In genomic region chr4:5785806-5786680, GRCh38 we compare ENCODE assay signal across 15 cellular contexts.
DNase-seq lines count a peak whose midpoint lies in the region; ATAC-seq and TF ChIP-seq lines count a peak whose summit lies in the region.
"Had no signal": no experiment of that assay in that cellular context is flagged by ENCODE, and none has a peak within 500 bp of the region (broad histone marks: within the 10 kb centered on the region; RNA-seq: fewer than 3 reads in every experiment).

No MANE protein-coding gene starts in this region.

- TF ChIP-seq CTCF in hepatocyte (IDR thresholded peaks at IDR 0.05; ENCODE audit: poor library complexity): no peak

- H3K4me1 ChIP-seq in hepatocyte (ENCODE audit: insufficient read depth): no peaks in the 10 kb centered on the region

- no peaks in the 10 kb centered on the region for H3K9me2 ChIP-seq in hepatocyte (replicated peaks; ENCODE audit: insufficient read depth)

- peak; percentile 0 for DNase-seq in activated CD8-positive, alpha-beta memory T cell treated with anti-CD3 and anti-CD28 coated beads for 24 hours
- no peak for DNase-seq in activated CD8-positive, alpha-beta memory T cell treated with anti-CD3 and anti-CD28 coated beads, Interleukin-2, amount 50 U/mL, for 4 hours
- DNase-seq in dedifferentiated amniotic fluid mesenchymal stem cell (ENCODE audit: extremely low spot score): peak; percentile 89
- DNase-seq in hepatocyte (ENCODE audit: low spot score): peak; percentile 30
- DNase-seq in medulla oblongata (ENCODE audit: extremely low spot score): no peak
- DNase-seq: 8988T; activated CD4-positive, alpha-beta T cell treated with anti-CD3 and anti-CD28 coated beads, Interleukin-2, amount 50 U/mL, for 48 hours; activated naive CD8-positive, alpha-beta T cell treated with anti-CD3 and anti-CD28 coated beads, Interleukin-2, amount 10 ng/mL, durations not matched to agents 7 days and 5 days; DMS153; NCI-H1417 had no signal

- H3K27ac ChIP-seq in hepatocyte: peak overlapping the region; percentile 55
- H3K27ac ChIP-seq: neural progenitor cell had no signal

- 88% methylated on average over 9 of the region's 9 CpGs for WGBS in hepatocyte (ENCODE audit: low lambda C conversion rate, missing lambda C conversion rate)

- H2AFZ ChIP-seq in hepatocyte: no peak overlapping the region
- H2AFZ ChIP-seq: neural progenitor cell had no signal

- no peak for ATAC-seq in GM21447 (IDR thresholded peaks at IDR 0.05; ENCODE audit: unreplicated experiment)
- ATAC-seq in GM19035 (IDR thresholded peaks at IDR 0.05; ENCODE audit: unreplicated experiment): no peak
- ATAC-seq in GM21737 (IDR thresholded peaks at IDR 0.05; ENCODE audit: unreplicated experiment): no peak
- ATAC-seq: stimulated activated effector memory CD8-positive, alpha-beta T cell treated with anti-CD3 and anti-CD28 coated beads, Interleukin-12 subunit alpha, Interleukin-12 subunit beta, amount 100 ng/mL, for 72 hours had no signal

- no peaks in the 10 kb centered on the region for H4K20me1 ChIP-seq in hepatocyte (ENCODE audit: insufficient read depth, poor library complexity, severe bottlenecking)

- H3K4me2 ChIP-seq in hepatocyte: no peak overlapping the region
- H3K4me2 ChIP-seq: neural progenitor cell had no signal

- H3K4me3 ChIP-seq in hepatocyte: no peak overlapping the region
- H3K4me3 ChIP-seq: neural progenitor cell had no signal

- H3K79me2 ChIP-seq in hepatocyte: no peaks in the 10 kb centered on the region

- H3K27me3 ChIP-seq in hepatocyte: no peaks in the 10 kb centered on the region
- H3K27me3 ChIP-seq: neural progenitor cell had no signal

- H3K36me3 ChIP-seq in hepatocyte (replicated peaks; ENCODE audit: insufficient read depth, low read depth): no peaks in the 10 kb centered on the region
- H3K36me3 ChIP-seq: neural progenitor cell had no signal

- no peaks in the 10 kb centered on the region for H3K9me3 ChIP-seq in hepatocyte (ENCODE audit: low read depth)

Comparison
In these comparisons a context has a peak if more than half of its experiments do, and no peak if none do; other contexts are left out.
1. DNase-seq: peak in activated CD8-positive, alpha-beta memory T cell treated with anti-CD3 and anti-CD28 coated beads for 24 hours (single experiment), dedifferentiated amniotic fluid mesenchymal stem cell (single experiment) and hepatocyte (single experiment); none in activated CD8-positive, alpha-beta memory T cell treated with anti-CD3 and anti-CD28 coated beads, Interleukin-2, amount 50 U/mL, for 4 hours (single experiment) and medulla oblongata (single experiment).